In the genomic region with DNA sequence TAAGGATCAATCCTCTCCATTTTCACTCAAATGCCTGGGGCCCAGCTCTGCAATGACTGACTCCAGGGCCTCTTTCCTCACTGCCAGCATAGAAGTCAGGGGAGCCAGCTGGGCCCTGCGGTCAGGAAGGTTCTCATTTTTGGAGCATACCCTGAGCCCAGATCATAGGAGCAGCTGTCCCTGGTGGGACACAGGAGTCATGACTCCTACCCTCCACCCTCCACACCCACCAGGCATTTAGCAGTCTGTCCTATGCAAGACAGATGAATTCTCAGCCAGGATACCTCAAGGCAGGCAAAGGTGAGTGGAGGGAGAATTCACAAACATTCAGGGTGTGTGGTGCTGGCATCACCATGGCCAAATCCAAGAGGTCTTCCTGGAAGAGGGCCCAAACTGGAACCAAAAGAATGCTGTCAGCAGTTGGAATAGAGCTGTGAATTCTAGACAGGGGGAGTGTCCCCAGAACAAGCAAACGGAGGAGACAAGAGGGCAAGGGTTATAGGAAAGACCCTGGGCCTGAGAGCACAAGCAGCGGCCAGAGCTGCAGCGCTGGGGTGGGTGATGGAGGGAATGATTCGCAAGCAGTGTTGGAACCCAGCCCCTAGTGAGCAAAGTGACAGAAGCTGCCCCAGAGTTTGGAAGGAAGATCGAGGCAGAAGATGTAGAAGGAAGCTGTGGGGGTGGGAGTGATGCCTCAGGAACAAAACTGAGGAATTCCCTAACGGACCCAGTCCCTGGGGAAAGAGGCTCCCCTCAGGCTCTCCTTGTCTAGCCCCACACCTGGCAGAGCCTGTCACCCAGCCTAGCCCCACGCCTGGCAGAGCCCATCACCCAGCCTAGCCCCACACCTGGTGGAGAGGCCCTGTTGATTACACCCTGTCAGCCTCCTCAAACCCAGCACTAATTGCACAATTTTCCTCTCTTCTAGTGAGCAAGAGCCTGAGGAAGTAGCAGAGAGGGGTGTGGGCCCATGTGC, we compare ENCODE assay signal across 1 cellular context.
TF ChIP-seq lines count a peak whose summit lies in the region.

No MANE protein-coding gene starts in this region.

TF ChIP-seq in A549, 52 proteins besides CTCF, POLR2A, EP300 and RAD21:
- no peak for TF ChIP-seq FOSB (CRISPR knock-in tag; IDR thresholded peaks at IDR 0.05)
- TF ChIP-seq CEBPB (IDR thresholded peaks at IDR 0.05), result no peak
- peak; percentile 52 for TF ChIP-seq ZFP36 (IDR thresholded peaks at IDR 0.05; ENCODE audit: borderline replicate concordance, partially characterized antibody)
- TF ChIP-seq, protein P1, sequence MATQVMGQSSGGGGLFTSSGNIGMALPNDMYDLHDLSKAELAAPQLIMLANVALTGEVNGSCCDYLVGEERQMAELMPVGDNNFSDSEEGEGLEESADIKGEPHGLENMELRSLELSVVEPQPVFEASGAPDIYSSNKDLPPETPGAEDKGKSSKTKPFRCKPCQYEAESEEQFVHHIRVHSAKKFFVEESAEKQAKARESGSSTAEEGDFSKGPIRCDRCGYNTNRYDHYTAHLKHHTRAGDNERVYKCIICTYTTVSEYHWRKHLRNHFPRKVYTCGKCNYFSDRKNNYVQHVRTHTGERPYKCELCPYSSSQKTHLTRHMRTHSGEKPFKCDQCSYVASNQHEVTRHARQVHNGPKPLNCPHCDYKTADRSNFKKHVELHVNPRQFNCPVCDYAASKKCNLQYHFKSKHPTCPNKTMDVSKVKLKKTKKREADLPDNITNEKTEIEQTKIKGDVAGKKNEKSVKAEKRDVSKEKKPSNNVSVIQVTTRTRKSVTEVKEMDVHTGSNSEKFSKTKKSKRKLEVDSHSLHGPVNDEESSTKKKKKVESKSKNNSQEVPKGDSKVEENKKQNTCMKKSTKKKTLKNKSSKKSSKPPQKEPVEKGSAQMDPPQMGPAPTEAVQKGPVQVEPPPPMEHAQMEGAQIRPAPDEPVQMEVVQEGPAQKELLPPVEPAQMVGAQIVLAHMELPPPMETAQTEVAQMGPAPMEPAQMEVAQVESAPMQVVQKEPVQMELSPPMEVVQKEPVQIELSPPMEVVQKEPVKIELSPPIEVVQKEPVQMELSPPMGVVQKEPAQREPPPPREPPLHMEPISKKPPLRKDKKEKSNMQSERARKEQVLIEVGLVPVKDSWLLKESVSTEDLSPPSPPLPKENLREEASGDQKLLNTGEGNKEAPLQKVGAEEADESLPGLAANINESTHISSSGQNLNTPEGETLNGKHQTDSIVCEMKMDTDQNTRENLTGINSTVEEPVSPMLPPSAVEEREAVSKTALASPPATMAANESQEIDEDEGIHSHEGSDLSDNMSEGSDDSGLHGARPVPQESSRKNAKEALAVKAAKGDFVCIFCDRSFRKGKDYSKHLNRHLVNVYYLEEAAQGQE (IDR thresholded peaks at IDR 0.05), result no peak
